In genomic region chr14:37969511-37969979, GRCh38 we compare ENCODE assay signal across 18 cellular contexts.
A peak's percentile ranks its signal among the peaks of the same experiment; 100 is the strongest.
DNase-seq lines count a peak whose midpoint lies in the region; ATAC-seq, FAIRE-seq and TF ChIP-seq lines count a peak whose summit lies in the region.
"Had no signal": no experiment of that assay in that cellular context is flagged by ENCODE, and none has a peak within 500 bp of the region (broad histone marks: within the 10 kb centered on the region; RNA-seq: fewer than 3 reads in every experiment).

No MANE protein-coding gene starts in this region.

- no peak for TF ChIP-seq POLR2A in body of pancreas (IDR thresholded peaks at IDR 0.05)

- POLR2A ChIA-PET in HEK293T (lab: Yijun Ruan, JAX), result no interaction called here

- TF ChIP-seq CTCF in body of pancreas (IDR thresholded peaks at IDR 0.05), result no peak

- H3K27me3 ChIP-seq in body of pancreas (no peaks in the 10 kb centered on the region), small intestine (ENCODE audit: control insufficient read depth in 2 of 2, insufficient read depth in 2 of 2, low read length in 2 of 2) (no peaks in the 10 kb centered on the region)

- H3K36me3 ChIP-seq in body of pancreas (replicated peaks in 1 of 2; ENCODE audit: insufficient read depth in 1 of 2, low read depth in 2 of 2) (no peaks in the 10 kb centered on the region), small intestine (ENCODE audit: control insufficient read depth in 2 of 2, insufficient read depth in 2 of 2, low read length in 2 of 2) (no peaks in the 10 kb centered on the region)
- H3K36me3 ChIP-seq: HAP-1 had no signal

- WGBS in body of pancreas, 2 donors, result 13 to 23% methylated on average over 2 of the region's 2 CpGs
- WGBS in small intestine, 3 donors, result 10 to 39% (median 29%) methylated on average over 2 of the region's 2 CpGs

- peaks cover 35% of the 10 kb centered on the region for H3K4me1 ChIP-seq in body of pancreas
- peaks cover 5 to 11% of the 10 kb centered on the region in 2 donors for H3K4me1 ChIP-seq in small intestine (ENCODE audit: control insufficient read depth in 2 of 2, insufficient read depth in 1 of 2, low read depth in 1 of 2, low read length in 1 of 2)
- H3K4me1 ChIP-seq: HAP-1 had no signal

- FAIRE-seq in small intestine (lab: Jason Lieb, UNC), result peak; percentile 26
- FAIRE-seq: RCC 7860 had no signal

- CTCF ChIA-PET in HEK293T (lab: Yijun Ruan, JAX), result interaction anchor here (0.7 kb wide), 1 partner anchor 118 kb away, joined by 4 read pairs; no protein-coding TSS in a partner anchor

- DNase-seq in Jurkat, Clone E6-1 (ENCODE audit: low read depth, low spot score), result peak; percentile 56
- DNase-seq in NCI-H146 treated with DMSO at 0.1 percent for 48 hours (lab: John Stamatoyannopoulos, UW; ENCODE audit: unreplicated experiment), result peak; percentile 17
- peak; percentile 70 to 90 (median 79) for DNase-seq in body of pancreas
- DNase-seq in small intestine, result peak; percentile 82
- DNase-seq in activated CD4-positive, alpha-beta T cell treated with anti-CD3 and anti-CD28 coated beads for 4 hours, result no peak
- no peak for DNase-seq in NCI-H1694 treated with DMSO at 0.1 percent for 48 hours (lab: John Stamatoyannopoulos, UW)
- no peak for DNase-seq in HEK293T (ENCODE audit: extremely low spot score)
- DNase-seq: Calu3, DMS79, KBM-7, NCI-H1092, NCI-H187 treated with DMSO at 0.1 percent for 48 hours, NCI-H345, Right ventricle myocardium superior, SK-N-SH, T-helper 1 cell had no signal

- intact Hi-C loops in body of pancreas (cut with DNase I), result no loop called here

- no peak overlapping the region for H3K4me3 ChIP-seq in Jurkat, Clone E6-1 (ENCODE audit: low read length)
- H3K4me3 ChIP-seq in body of pancreas (no peak overlapping the region), small intestine (ENCODE audit: low read depth in 1 of 2, low read length in 2 of 2) (no peak overlapping the region)
- H3K4me3 ChIP-seq: HAP-1 had no signal

- peak overlapping the region in 3 of 4 donors; percentile 64 to 81 (median 74) for H3K27ac ChIP-seq in body of pancreas
- H3K27ac ChIP-seq in small intestine (ENCODE audit: low read depth in 1 of 2, low read length in 1 of 2), result peak overlapping the region; percentile 83 to 86

- H3K9me3 ChIP-seq in body of pancreas (no peaks in the 10 kb centered on the region), small intestine (ENCODE audit: control insufficient read depth, low read depth) (no peaks in the 10 kb centered on the region)
- H3K9me3 ChIP-seq: SK-N-SH had no signal

- peak; percentile 95 for ATAC-seq in body of pancreas

TF ChIP-seq in HEK293T, 16 proteins besides CTCF, POLR2A, EP300 and RAD21:
- no peak for TF ChIP-seq SUZ12 (IDR thresholded peaks at IDR 0.05)
- no peak for TF ChIP-seq L3MBTL2 (conservative IDR thresholded peaks at IDR 0.05)
- TF ChIP-seq LEF1 (IDR thresholded peaks at IDR 0.05; ENCODE audit: borderline replicate concordance), result no peak
- TF ChIP-seq BHLHE40 (IDR thresholded peaks at IDR 0.05; ENCODE audit: borderline replicate concordance), result no peak

Comparison
In these comparisons a context has a peak if more than half of its experiments do, and no peak if none do; other contexts are left out.
1. DNase-seq: peak in Jurkat, Clone E6-1 (single experiment), NCI-H146 treated with DMSO at 0.1 percent for 48 hours (single experiment), body of pancreas (4 of 4) and small intestine (single experiment); none in activated CD4-positive, alpha-beta T cell treated with anti-CD3 and anti-CD28 coated beads for 4 hours (0 of 2), NCI-H1694 treated with DMSO at 0.1 percent for 48 hours (single experiment) and HEK293T (single experiment).